1 cellular context compared by ENCODE assay signal in genomic region chr4:41815478-41815877, GRCh38.
TF ChIP-seq lines count a peak whose summit lies in the region.

No MANE protein-coding gene starts in this region.

TF ChIP-seq in SK-N-SH treated with all-trans-retinoic acid at 6 μM for 48 hours, 23 proteins besides CTCF, POLR2A, EP300 and RAD21 (continued from another document):
- TF ChIP-seq POU6F1 (CRISPR knock-in tag; IDR thresholded peaks at IDR 0.05; ENCODE audit: borderline replicate concordance, low read depth) (no peak), PPARA (CRISPR knock-in tag; IDR thresholded peaks at IDR 0.05; ENCODE audit: borderline replicate concordance) (no peak), ZFP3 (CRISPR knock-in tag; IDR thresholded peaks at IDR 0.05) (no peak), TOX (CRISPR knock-in tag; IDR thresholded peaks at IDR 0.05; ENCODE audit: borderline replicate concordance) (no peak), BACH2 (CRISPR knock-in tag; IDR thresholded peaks at IDR 0.05; ENCODE audit: borderline replicate concordance) (no peak), ZFP30 (CRISPR knock-in tag; IDR thresholded peaks at IDR 0.05) (no peak), ARNTL (CRISPR knock-in tag; IDR thresholded peaks at IDR 0.05; ENCODE audit: borderline replicate concordance, low read depth) (no peak), RARB (CRISPR knock-in tag; IDR thresholded peaks at IDR 0.05) (no peak), SNAI2 (CRISPR knock-in tag; IDR thresholded peaks at IDR 0.05) (no peak)
TF ChIP-seq in SK-N-SH treated with all-trans-retinoic acid at 6 μM for 48 hours: peak in this region for 0.
